In genomic region chr15:48375767-48376166, GRCh38 we compare ENCODE assay signal across 8 cellular contexts.
"Had no signal": no experiment of that assay in that cellular context is flagged by ENCODE, and none has a peak within 500 bp of the region (broad histone marks: within the 10 kb centered on the region; RNA-seq: fewer than 3 reads in every experiment).

No MANE protein-coding gene starts in this region.

- H3K36me3 Mint-ChIP-seq: IgD-negative memory B cell had no signal

- DNase-seq: IMR-90, KBM-7, KG1 had no signal

- ATAC-seq: HepG2, K562 had no signal

- H3K27ac ChIP-seq: HL-60 had no signal

- H3K4me3 Mint-ChIP-seq: IgD-negative memory B cell had no signal

- H3K4me3 ChIP-seq: K562 had no signal

- FAIRE-seq: HepG2, HTR-8/SVneo, K562 had no signal

- H3K4me1 Mint-ChIP-seq: IgD-negative memory B cell had no signal
